14 cellular contexts compared by ENCODE assay signal in the genomic region with DNA sequence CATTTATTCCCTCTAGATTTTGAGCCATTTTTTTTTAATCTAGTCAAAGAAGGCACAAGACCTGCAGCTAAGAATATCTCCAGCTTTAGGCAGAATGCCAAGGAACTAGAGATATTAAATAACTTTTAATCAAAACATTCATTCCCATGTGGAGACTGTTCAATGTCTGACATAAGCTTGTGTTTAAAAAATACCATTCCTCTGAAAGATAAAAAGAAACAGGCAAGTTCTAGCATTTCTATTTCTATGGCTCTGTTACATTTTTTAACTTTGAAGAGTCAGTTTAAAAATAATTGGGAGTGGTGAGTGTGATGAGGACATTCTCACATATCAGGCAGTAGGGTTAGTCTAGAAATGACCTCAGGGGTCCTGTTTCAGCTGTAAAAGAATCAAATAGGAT. TPM values are rescaled to one million over a fixed set of nuclear protein-coding genes. Genes with fewer than 3 reads are reported as not detected.
A peak's percentile ranks its signal among the peaks of the same experiment; 100 is the strongest.
DNase-seq lines count a peak whose midpoint lies in the region; TF ChIP-seq lines count a peak whose summit lies in the region.
"Had no signal": no experiment of that assay in that cellular context is flagged by ENCODE, and none has a peak within 500 bp of the region (broad histone marks: within the 10 kb centered on the region; RNA-seq: fewer than 3 reads in every experiment).

No MANE protein-coding gene starts in this region.

- intact Hi-C loops in tibial artery (cut with DNase I; ENCODE audit: low total_unique reads) (no loop called here), ascending aorta (cut with DNase I) (loop anchor here (10.0 kb wide), 1 partner anchor 49 kb away; a partner anchor contains a TSS), PC-9 (cut with micrococcal nuclease; ENCODE audit: unreplicated experiment) (no loop called here)

- POLR2A ChIA-PET in PC-9 (lab: Charles Lee; ENCODE audit: unreplicated experiment): no interaction called here

- no peak overlapping the region for H3K9ac ChIP-seq in SK-N-MC (ENCODE audit: insufficient read length)

- H3K9me2 ChIP-seq in hepatocyte (replicated peaks; ENCODE audit: insufficient read depth): no peaks in the 10 kb centered on the region
- H3K9me2 ChIP-seq in PC-9 (ENCODE audit: insufficient read depth): no peaks in the 10 kb centered on the region

- H2AFZ ChIP-seq in hepatocyte: no peak overlapping the region
- no peak overlapping the region for H2AFZ ChIP-seq in PC-9

- H3K4me2 ChIP-seq in hepatocyte: peak overlapping the region; percentile 13
- H3K4me2 ChIP-seq in PC-9: no peak overlapping the region

- peaks cover 24% of the 10 kb centered on the region for H3K4me1 ChIP-seq in hepatocyte (ENCODE audit: insufficient read depth)
- H3K4me1 ChIP-seq in tibial artery: peaks cover 0 to 37% (median 22%) of the 10 kb centered on the region in 4 donors
- peaks cover 0 to 15% of the 10 kb centered on the region in 2 donors for H3K4me1 ChIP-seq in ascending aorta
- H3K4me1 ChIP-seq in PC-9 (replicated peaks; ENCODE audit: insufficient read depth): peaks cover 22% of the 10 kb centered on the region

- H4K20me1 ChIP-seq in hepatocyte (ENCODE audit: insufficient read depth, poor library complexity, severe bottlenecking): no peaks in the 10 kb centered on the region
- H4K20me1 ChIP-seq in PC-9 (ENCODE audit: insufficient read depth): no peaks in the 10 kb centered on the region

- peak overlapping the region; percentile 60 for H3K27ac ChIP-seq in SK-N-MC
- peak overlapping the region; percentile 36 for H3K27ac ChIP-seq in hepatocyte
- H3K27ac ChIP-seq in tibial artery: peak overlapping the region; percentile 11 to 43
- H3K27ac ChIP-seq in ascending aorta: no peak overlapping the region
- no peak overlapping the region for H3K27ac ChIP-seq in PC-9

- H3K4me3 ChIP-seq in SK-N-MC: no peak overlapping the region
- no peak overlapping the region for H3K4me3 ChIP-seq in hepatocyte
- no peak overlapping the region for H3K4me3 ChIP-seq in tibial artery
- H3K4me3 ChIP-seq in ascending aorta: no peak overlapping the region
- no peak overlapping the region for H3K4me3 ChIP-seq in PC-9
- H3K4me3 ChIP-seq: lung had no signal

- CTCF ChIA-PET in PC-9 (lab: Charles Lee): no interaction called here

- H3K27me3 ChIP-seq in hepatocyte (no peaks in the 10 kb centered on the region), tibial artery (no peaks in the 10 kb centered on the region), ascending aorta (no peaks in the 10 kb centered on the region), PC-9 (ENCODE audit: insufficient read depth, low read depth) (no peaks in the 10 kb centered on the region)

- no TSS peak for BruUV-seq in PC-9 (replicated peaks; lab: Mats Ljungman, UMichigan)

- H3K36me3 ChIP-seq in SK-N-MC (ENCODE audit: insufficient read depth, low read length) (no peaks in the 10 kb centered on the region), hepatocyte (replicated peaks; ENCODE audit: insufficient read depth, low read depth) (no peaks in the 10 kb centered on the region), tibial artery (no peaks in the 10 kb centered on the region), ascending aorta (no peaks in the 10 kb centered on the region), PC-9 (ENCODE audit: low read depth) (no peaks in the 10 kb centered on the region; the same call in 1 of the 2 replicates)

- H3K79me2 ChIP-seq in hepatocyte (no peaks in the 10 kb centered on the region), PC-9 (ENCODE audit: low read depth) (no peaks in the 10 kb centered on the region)

- H3K9me3 ChIP-seq in SK-N-MC (ENCODE audit: low read depth, low read length): no peaks in the 10 kb centered on the region
- no peaks in the 10 kb centered on the region for H3K9me3 ChIP-seq in hepatocyte (ENCODE audit: low read depth)
- no peaks in the 10 kb centered on the region for H3K9me3 ChIP-seq in tibial artery
- H3K9me3 ChIP-seq in ascending aorta: no peaks in the 10 kb centered on the region
- peaks cover 3% of the 10 kb centered on the region; the same call in 1 of the 2 replicates for H3K9me3 ChIP-seq in PC-9 (ENCODE audit: insufficient read depth, low read depth)

- DNase-seq in SK-N-MC (ENCODE audit: low read depth, low spot score) (no peak), dedifferentiated amniotic fluid mesenchymal stem cell (ENCODE audit: extremely low spot score) (peak; percentile 38), hepatocyte (ENCODE audit: low spot score) (peak; percentile 19), tibial artery (no peak), ascending aorta (ENCODE audit: low spot score in 2 of 2) (no peak), Ammon's horn (ENCODE audit: low spot score) (no peak), PC-9 (no peak)
- DNase-seq: activated naive CD4-positive, alpha-beta T cell treated with anti-CD3 and anti-CD28 coated beads for 36 hours; CD8-positive, alpha-beta T cell; erythroblast; NCI-H1694; NCI-H446 treated with DMSO at 0.1 percent for 48 hours; substantia nigra had no signal

- TF ChIP-seq CTCF in hepatocyte (IDR thresholded peaks at IDR 0.05; ENCODE audit: poor library complexity): no peak
- no peak for TF ChIP-seq CTCF in tibial artery (IDR thresholded peaks at IDR 0.05)
- no peak for TF ChIP-seq CTCF in ascending aorta (IDR thresholded peaks at IDR 0.05)
- no peak for TF ChIP-seq CTCF in PC-9 (conservative IDR thresholded peaks at IDR 0.05)

- peaks cover 6% of the 10 kb centered on the region; the same call in 1 of the 2 replicates for H3F3A ChIP-seq in PC-9 (ENCODE audit: insufficient read depth, low read depth)

RNA-seq across cellular contexts. Expression of a gene that starts 48.0 kb away (rescaled TPM):
- total RNA-seq in hepatocyte (34.1 and 40.8 TPM in 2 replicates), ascending aorta (13.6 TPM), PC-9 (2021) (5.2 and 7.8 TPM in 2 replicates)
- polyA plus RNA-seq in hepatocyte: 18.4 and 21.2 TPM in 2 replicates
- total RNA-seq: activated naive CD4-positive, alpha-beta T cell treated with anti-CD3 and anti-CD28 coated beads for 36 hours; CD8-positive, alpha-beta T cell had no signal

Comparison
In these comparisons a context has a peak if more than half of its experiments do, and no peak if none do; other contexts are left out.
1. DNase-seq: peak in dedifferentiated amniotic fluid mesenchymal stem cell (single experiment) and hepatocyte (single experiment); none in SK-N-MC (single experiment), tibial artery (0 of 2), ascending aorta (0 of 2), Ammon's horn (single experiment) and PC-9 (0 of 2).
2. H3K27ac ChIP-seq: peak in SK-N-MC (single experiment), hepatocyte (single experiment) and tibial artery (2 of 2); none in ascending aorta (0 of 2) and PC-9 (single experiment).